Comparison of ENCODE assay signal across 19 cellular contexts in genomic region chr7:94906035-94906796, GRCh38. TPM values are rescaled to one million over a fixed set of nuclear protein-coding genes. Genes with fewer than 3 reads are reported as not detected.
"Had no signal": no experiment of that assay in that cellular context is flagged by ENCODE, and none has a peak within 500 bp of the region (broad histone marks: within the 10 kb centered on the region; RNA-seq: fewer than 3 reads in every experiment).

No MANE protein-coding gene starts in this region.

- H3K36me3 ChIP-seq: adrenal gland, esophagus muscularis mucosa, stomach had no signal

- H3K9me3 ChIP-seq: adrenal gland, esophagus muscularis mucosa, stomach, testis had no signal

- H3K27me3 Mint-ChIP-seq: progenitor cell of endocrine pancreas had no signal

- H3K27ac Mint-ChIP-seq: activated CD4-positive, alpha-beta memory T cell treated with anti-CD3 and anti-CD28 coated beads for 36 hours; activated naive CD4-positive, alpha-beta T cell treated with anti-CD3 and anti-CD28 coated beads, Interleukin-2, amount 50 U/mL, for 72 hours; activated T-helper 1 cell treated with anti-CD3 and anti-CD28 coated beads, Interleukin-12 subunit alpha, Interleukin-12 subunit beta, Interleukin-2, Interleukin-4 antibody, amounts not matched to agents 30 ng/mL and 10 ng/mL and 1 ng/mL, durations not matched to agents 14 hours and 24 hours and 36 hours; natural killer cell treated with Interleukin-12 subunit alpha and Interleukin-12 subunit beta and Interleukin-15 and Interleukin-18, amount 100 ng/mL, for 72 hours; T-helper 17 cell had no signal

- H3K9me3 Mint-ChIP-seq: activated CD4-positive, alpha-beta memory T cell treated with anti-CD3 and anti-CD28 coated beads for 36 hours; activated naive CD4-positive, alpha-beta T cell treated with anti-CD3 and anti-CD28 coated beads, Interleukin-2, amount 50 U/mL, for 72 hours; activated T-helper 1 cell treated with anti-CD3 and anti-CD28 coated beads, Interleukin-12 subunit alpha, Interleukin-12 subunit beta, Interleukin-2, Interleukin-4 antibody, amounts not matched to agents 30 ng/mL and 10 ng/mL and 1 ng/mL, durations not matched to agents 14 hours and 24 hours and 36 hours; natural killer cell treated with Interleukin-12 subunit alpha and Interleukin-12 subunit beta and Interleukin-15 and Interleukin-18, amount 100 ng/mL, for 72 hours had no signal

- DNase-seq: activated CD4-positive, alpha-beta memory T cell treated with anti-CD3 and anti-CD28 coated beads for 36 hours; activated gamma-delta T cell treated with Interleukin-2 at 50 U/mL for 16 hours; activated T-cell treated with anti-CD3 and anti-CD28 coated beads for 4 hours; adrenal gland; effector CD8-positive, alpha-beta T cell; left cardiac atrium; mesenchymal stem cell; occipital lobe; right cardiac atrium; small intestine; stimulated activated CD4-positive, alpha-beta T cell treated with anti-CD3 and anti-CD28 coated beads, Interleukin-4, amount 100 ng/mL, for 1 hour; stomach; T-helper 17 cell had no signal

- ATAC-seq: activated naive CD4-positive, alpha-beta T cell treated with anti-CD3 and anti-CD28 coated beads, Interleukin-2, amount 50 U/mL, for 72 hours; T-helper 17 cell had no signal

- H3K36me3 Mint-ChIP-seq: activated CD4-positive, alpha-beta memory T cell treated with anti-CD3 and anti-CD28 coated beads for 36 hours; natural killer cell treated with Interleukin-12 subunit alpha and Interleukin-12 subunit beta and Interleukin-15 and Interleukin-18, amount 100 ng/mL, for 72 hours had no signal

- H3K27me3 ChIP-seq: adrenal gland, esophagus muscularis mucosa, testis had no signal

- H3K4me3 Mint-ChIP-seq: activated CD4-positive, alpha-beta memory T cell treated with anti-CD3 and anti-CD28 coated beads for 36 hours; activated T-helper 1 cell treated with anti-CD3 and anti-CD28 coated beads, Interleukin-12 subunit alpha, Interleukin-12 subunit beta, Interleukin-2, Interleukin-4 antibody, amounts not matched to agents 30 ng/mL and 10 ng/mL and 1 ng/mL, durations not matched to agents 14 hours and 24 hours and 36 hours; natural killer cell treated with Interleukin-12 subunit alpha and Interleukin-12 subunit beta and Interleukin-15 and Interleukin-18, amount 100 ng/mL, for 72 hours; T-helper 17 cell had no signal

RNA-seq across cellular contexts. Expression of gene PPP1R9A, which starts 1.2 kb away (rescaled TPM):
- total RNA-seq: activated CD4-positive, alpha-beta memory T cell treated with anti-CD3 and anti-CD28 coated beads for 36 hours; activated naive CD4-positive, alpha-beta T cell treated with anti-CD3 and anti-CD28 coated beads, Interleukin-2, amount 50 U/mL, for 72 hours; activated T-helper 1 cell treated with anti-CD3 and anti-CD28 coated beads, Interleukin-12 subunit alpha, Interleukin-12 subunit beta, Interleukin-2, Interleukin-4 antibody, amounts not matched to agents 30 ng/mL and 10 ng/mL and 1 ng/mL, durations not matched to agents 14 hours and 24 hours and 36 hours had no signal
